ENCODE assay signal across 30 cellular contexts in genomic region chr16:27965801-27966200, GRCh38.
"Had no signal": no experiment of that assay in that cellular context is flagged by ENCODE, and none has a peak within 500 bp of the region (broad histone marks: within the 10 kb centered on the region; RNA-seq: fewer than 3 reads in every experiment).

No MANE protein-coding gene starts in this region.

- H3K4me3 ChIP-seq: adrenal gland, body of pancreas, dorsolateral prefrontal cortex, gastrocnemius medialis had no signal

- H3K36me3 Mint-ChIP-seq: activated CD4-positive, alpha-beta memory T cell treated with anti-CD3 and anti-CD28 coated beads for 36 hours; activated CD8-positive, alpha-beta memory T cell treated with anti-CD3 and anti-CD28 coated beads, Interleukin-2, amount 10 ng/mL, durations not matched to agents 7 days and 5 days; activated naive CD4-positive, alpha-beta T cell treated with anti-CD3 and anti-CD28 coated beads, Interleukin-2, amount 50 U/mL, for 24 hours; activated naive CD8-positive, alpha-beta T cell treated with anti-CD3 and anti-CD28 coated beads for 36 hours had no signal

- H3K36me3 ChIP-seq: adrenal gland, gastrocnemius medialis had no signal

- H3K4me3 Mint-ChIP-seq: activated CD4-positive, alpha-beta memory T cell treated with anti-CD3 and anti-CD28 coated beads for 36 hours; activated CD4-positive, alpha-beta T cell treated with anti-CD3 and anti-CD28 coated beads for 36 hours; activated CD4-positive, alpha-beta T cell treated with anti-CD3 and anti-CD28 coated beads, Interleukin-2, amount 10 ng/mL, durations not matched to agents 24 days and 14 days; activated CD8-positive, alpha-beta memory T cell treated with anti-CD3 and anti-CD28 coated beads, Interleukin-2, amount 10 ng/mL, durations not matched to agents 7 days and 5 days; activated CD8-positive, alpha-beta T cell treated with anti-CD3 and anti-CD28 coated beads, Interleukin-2, amount 10 ng/mL, durations not matched to agents 7 days and 5 days; activated naive CD4-positive, alpha-beta T cell treated with anti-CD3 and anti-CD28 coated beads for 36 hours; activated naive CD4-positive, alpha-beta T cell treated with anti-CD3 and anti-CD28 coated beads, Interleukin-2, amount 50 U/mL, for 24 hours; activated naive CD8-positive, alpha-beta T cell treated with anti-CD3 and anti-CD28 coated beads for 36 hours; activated naive CD8-positive, alpha-beta T cell treated with anti-CD3 and anti-CD28 coated beads, Interleukin-2, amount 50 U/mL, for 24 hours; activated T-helper 1 cell treated with anti-CD3 and anti-CD28 coated beads, Interleukin-12 subunit alpha, Interleukin-12 subunit beta, Interleukin-2, Interleukin-4 antibody, amounts not matched to agents 30 ng/mL and 10 ng/mL and 1 ng/mL, durations not matched to agents 14 hours and 24 hours and 36 hours; dendritic cell treated with granulocyte-macrophage colony-stimulating factor and Interleukin-4, amounts not matched to agents 40 ng/mL and 50 ng/mL, for 4 days; endodermal cell had no signal

- H3K27ac Mint-ChIP-seq: activated CD4-positive, alpha-beta memory T cell treated with anti-CD3 and anti-CD28 coated beads for 36 hours; activated CD4-positive, alpha-beta T cell treated with anti-CD3 and anti-CD28 coated beads for 36 hours; activated CD4-positive, alpha-beta T cell treated with anti-CD3 and anti-CD28 coated beads, Interleukin-2, amount 10 ng/mL, durations not matched to agents 24 days and 14 days; activated CD8-positive, alpha-beta memory T cell treated with anti-CD3 and anti-CD28 coated beads, Interleukin-2, amount 10 ng/mL, durations not matched to agents 7 days and 5 days; activated CD8-positive, alpha-beta T cell treated with anti-CD3 and anti-CD28 coated beads, Interleukin-2, amount 10 ng/mL, durations not matched to agents 7 days and 5 days; activated naive CD4-positive, alpha-beta T cell treated with anti-CD3 and anti-CD28 coated beads for 36 hours; activated naive CD4-positive, alpha-beta T cell treated with anti-CD3 and anti-CD28 coated beads, Interleukin-2, amount 50 U/mL, for 24 hours; activated naive CD8-positive, alpha-beta T cell treated with anti-CD3 and anti-CD28 coated beads for 36 hours; activated naive CD8-positive, alpha-beta T cell treated with anti-CD3 and anti-CD28 coated beads, Interleukin-2, amount 50 U/mL, for 24 hours; activated T-helper 1 cell treated with anti-CD3 and anti-CD28 coated beads, Interleukin-12 subunit alpha, Interleukin-12 subunit beta, Interleukin-2, Interleukin-4 antibody, amounts not matched to agents 30 ng/mL and 10 ng/mL and 1 ng/mL, durations not matched to agents 14 hours and 24 hours and 36 hours; activated T-helper 2 cell treated with anti-CD3 and anti-CD28 coated beads, Interferon-gamma antibody, Interleukin-2, Interleukin-4, amounts not matched to agents 10 μg/mL and 5 μg/mL and 100 μg/mL, durations not matched to agents 14 hours and 24 hours and 36 hours; dendritic cell treated with granulocyte-macrophage colony-stimulating factor and Interleukin-4, amounts not matched to agents 40 ng/mL and 50 ng/mL, for 4 days; endodermal cell had no signal

- H3K4me1 Mint-ChIP-seq: activated CD4-positive, alpha-beta T cell treated with anti-CD3 and anti-CD28 coated beads for 36 hours; activated CD4-positive, alpha-beta T cell treated with anti-CD3 and anti-CD28 coated beads, Interleukin-2, amount 10 ng/mL, durations not matched to agents 24 days and 14 days; activated CD8-positive, alpha-beta memory T cell treated with anti-CD3 and anti-CD28 coated beads, Interleukin-2, amount 10 ng/mL, durations not matched to agents 7 days and 5 days; activated naive CD4-positive, alpha-beta T cell treated with anti-CD3 and anti-CD28 coated beads, Interleukin-2, amount 50 U/mL, for 24 hours; activated naive CD8-positive, alpha-beta T cell treated with anti-CD3 and anti-CD28 coated beads for 36 hours; activated naive CD8-positive, alpha-beta T cell treated with anti-CD3 and anti-CD28 coated beads, Interleukin-2, amount 50 U/mL, for 24 hours; endodermal cell had no signal

- DNase-seq: activated CD4-positive, alpha-beta memory T cell treated with anti-CD3 and anti-CD28 coated beads for 36 hours; activated CD4-positive, alpha-beta T cell treated with anti-CD3 and anti-CD28 coated beads for 36 hours; activated CD4-positive, alpha-beta T cell treated with anti-CD3 and anti-CD28 coated beads, Interleukin-2, amount 10 ng/mL, durations not matched to agents 24 days and 14 days; activated CD4-positive, CD25-positive, alpha-beta regulatory T cell; activated CD4-positive, CD25-positive, alpha-beta regulatory T cell treated with anti-CD3 and anti-CD28 coated beads, Interleukin-2, amount 50 U/mL, for 72 hours; activated CD8-positive, alpha-beta memory T cell treated with anti-CD3 and anti-CD28 coated beads, Interleukin-2, amount 10 ng/mL, durations not matched to agents 7 days and 5 days; activated CD8-positive, alpha-beta memory T cell treated with anti-CD3 and anti-CD28 coated beads, Interleukin-2, amount 50 U/mL, for 4 hours; activated CD8-positive, alpha-beta T cell treated with anti-CD3 and anti-CD28 coated beads, Interleukin-2, amount 10 ng/mL, durations not matched to agents 7 days and 5 days; activated effector memory CD4-positive, alpha-beta T cell treated with anti-CD3 and anti-CD28 coated beads, Interleukin-2, amount 50 U/mL, for 16 hours; activated naive CD4-positive, alpha-beta T cell treated with anti-CD3 and anti-CD28 coated beads for 36 hours; activated naive CD8-positive, alpha-beta T cell treated with anti-CD3 and anti-CD28 coated beads for 36 hours; activated naive CD8-positive, alpha-beta T cell treated with anti-CD3 and anti-CD28 coated beads, Interleukin-2, amount 50 U/mL, for 24 hours; activated T-cell treated with anti-CD3 and anti-CD28 coated beads, Interleukin-2, amount 50 U/mL, for 1 hour; activated T-cell treated with anti-CD3 and anti-CD28 coated beads, Interleukin-2, amount 50 U/mL, for 48 hours; amygdala; body of pancreas; caudate nucleus; dorsolateral prefrontal cortex; effector memory CD4-positive, alpha-beta T cell; endodermal cell; foreskin keratinocyte; gastrocnemius medialis; glutamatergic neuron; T-helper 2 cell had no signal

- H3K27ac ChIP-seq: adrenal gland, body of pancreas, dorsolateral prefrontal cortex, foreskin keratinocyte, gastrocnemius medialis had no signal

- H3K27me3 ChIP-seq: adrenal gland, body of pancreas, dorsolateral prefrontal cortex, foreskin keratinocyte, gastrocnemius medialis had no signal

- H3K9me3 Mint-ChIP-seq: activated CD4-positive, alpha-beta memory T cell treated with anti-CD3 and anti-CD28 coated beads for 36 hours; activated CD4-positive, alpha-beta T cell treated with anti-CD3 and anti-CD28 coated beads, Interleukin-2, amount 10 ng/mL, durations not matched to agents 24 days and 14 days; activated naive CD4-positive, alpha-beta T cell treated with anti-CD3 and anti-CD28 coated beads for 36 hours; activated naive CD4-positive, alpha-beta T cell treated with anti-CD3 and anti-CD28 coated beads, Interleukin-2, amount 50 U/mL, for 24 hours; activated naive CD8-positive, alpha-beta T cell treated with anti-CD3 and anti-CD28 coated beads for 36 hours; activated naive CD8-positive, alpha-beta T cell treated with anti-CD3 and anti-CD28 coated beads, Interleukin-2, amount 50 U/mL, for 24 hours; activated T-helper 1 cell treated with anti-CD3 and anti-CD28 coated beads, Interleukin-12 subunit alpha, Interleukin-12 subunit beta, Interleukin-2, Interleukin-4 antibody, amounts not matched to agents 30 ng/mL and 10 ng/mL and 1 ng/mL, durations not matched to agents 14 hours and 24 hours and 36 hours; activated T-helper 2 cell treated with anti-CD3 and anti-CD28 coated beads, Interferon-gamma antibody, Interleukin-2, Interleukin-4, amounts not matched to agents 10 μg/mL and 5 μg/mL and 100 μg/mL, durations not matched to agents 14 hours and 24 hours and 36 hours; endodermal cell had no signal

- ATAC-seq: activated CD4-positive, alpha-beta T cell treated with anti-CD3 and anti-CD28 coated beads for 36 hours; activated CD8-positive, alpha-beta memory T cell treated with anti-CD3 and anti-CD28 coated beads, Interleukin-2, amount 10 ng/mL, durations not matched to agents 7 days and 5 days; activated CD8-positive, alpha-beta T cell treated with anti-CD3 and anti-CD28 coated beads, Interleukin-2, amount 10 ng/mL, durations not matched to agents 7 days and 5 days; activated naive CD8-positive, alpha-beta T cell treated with anti-CD3 and anti-CD28 coated beads, Interleukin-2, amount 50 U/mL, for 24 hours; body of pancreas; esophagus mucosa; foreskin keratinocyte; gastrocnemius medialis had no signal

- H3K9me3 ChIP-seq: adrenal gland, body of pancreas, gastrocnemius medialis had no signal

- H3K4me1 ChIP-seq: adrenal gland, body of pancreas, foreskin keratinocyte, gastrocnemius medialis had no signal
